In genomic region chr17:50685334-50685665, GRCh38 we compare ENCODE assay signal across 2 cellular contexts.
TF ChIP-seq lines count a peak whose summit lies in the region.

No MANE protein-coding gene starts in this region.

TF ChIP-seq in SK-N-SH, 30 proteins besides CTCF, POLR2A, EP300 and RAD21:
- TF ChIP-seq FOXJ3 (CRISPR knock-in tag; IDR thresholded peaks at IDR 0.05) (no peak), RCOR1 (IDR thresholded peaks at IDR 0.05; ENCODE audit: low read length) (no peak), TAF1 (IDR thresholded peaks at IDR 0.05; ENCODE audit: borderline replicate concordance, low read depth, low read length) (no peak), FOSL2 (IDR thresholded peaks at IDR 0.05; ENCODE audit: borderline replicate concordance, low read depth) (no peak), USF1 (IDR thresholded peaks at IDR 0.05; ENCODE audit: borderline replicate concordance, low read depth) (no peak), EZH2phosphoT487 (IDR thresholded peaks at IDR 0.05; ENCODE audit: borderline replicate concordance, low read depth) (no peak), POLR2AphosphoS5 (IDR thresholded peaks at IDR 0.05; ENCODE audit: low read depth, low read length) (no peak)
TF ChIP-seq in SK-N-SH: peak in this region for 0.

TF ChIP-seq in SK-N-SH treated with all-trans-retinoic acid at 6 μM for 48 hours, 23 proteins besides CTCF, POLR2A, EP300 and RAD21:
- TF ChIP-seq RARB (CRISPR knock-in tag; IDR thresholded peaks at IDR 0.05): no peak
